ENCODE assay signal across 9 cellular contexts in the genomic region with DNA sequence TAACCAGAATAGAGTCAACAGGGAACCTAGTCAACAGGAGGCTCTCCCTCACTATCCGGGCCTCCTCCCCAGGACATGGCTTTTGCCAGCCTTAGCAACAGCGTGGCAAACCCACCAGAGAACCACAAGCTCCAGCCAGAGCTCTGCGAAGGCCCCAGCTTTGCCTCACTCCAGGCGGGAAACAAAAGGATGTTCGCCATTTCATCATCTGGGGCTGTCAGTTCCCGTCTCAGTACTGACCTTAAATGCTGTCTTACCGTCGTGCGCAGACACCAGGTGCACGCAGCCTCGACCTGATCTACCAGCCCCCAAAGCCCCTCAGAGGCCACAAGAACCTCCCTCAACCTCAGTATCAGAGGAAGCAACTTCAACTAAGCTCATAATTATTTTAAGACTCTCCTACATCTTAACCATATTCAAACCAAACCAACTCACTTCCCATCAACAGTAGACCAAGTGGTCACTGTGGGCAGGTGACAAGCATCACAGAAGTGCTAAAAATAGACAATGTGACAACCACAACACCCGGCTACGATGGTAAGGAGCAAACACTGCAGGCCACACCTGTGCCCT.
DNase-seq lines count a peak whose midpoint lies in the region; ATAC-seq and TF ChIP-seq lines count a peak whose summit lies in the region.
"Had no signal": no experiment of that assay in that cellular context is flagged by ENCODE, and none has a peak within 500 bp of the region (broad histone marks: within the 10 kb centered on the region; RNA-seq: fewer than 3 reads in every experiment).

No MANE protein-coding gene starts in this region.

- H2BK20ac ChIP-seq in H9 (ENCODE audit: low read depth, low read length, poor library complexity, severe bottlenecking) = no peak overlapping the region

- no peak overlapping the region for H2BK120ac ChIP-seq in H9 (ENCODE audit: low read depth, low read length, poor library complexity, severe bottlenecking)

- H3K4me3 Mint-ChIP-seq in H9 = no peak overlapping the region
- H3K4me3 Mint-ChIP-seq in natural killer cell = peak overlapping the region; percentile 71

- ATAC-seq in GM18867 (IDR thresholded peaks at IDR 0.05; ENCODE audit: unreplicated experiment) = peak; percentile 74
- ATAC-seq in natural killer cell = peak; percentile 23 to 69 (median 56)

- H3K36me3 Mint-ChIP-seq in H9 (ENCODE audit: insufficient read depth in 1 of 3, low read depth in 3 of 3) = peaks cover 9 to 18% (median 10%) of the 10 kb centered on the region in 3 experiments; a peak in 6 of 7 replicates
- no peaks in the 10 kb centered on the region for H3K36me3 Mint-ChIP-seq in natural killer cell

- H3K4me1 Mint-ChIP-seq in H9 = peaks cover 25 to 27% of the 10 kb centered on the region in 2 experiments
- peaks cover 74 to 84% of the 10 kb centered on the region in 2 donors for H3K4me1 Mint-ChIP-seq in natural killer cell

- no CpG with 5 or more reads among the region's 13 CpGs for WGBS in H9 (ENCODE audit: extremely low coverage, insufficient read length, low lambda C conversion rate)
- WGBS in esophagus squamous epithelium, 2 donors = 62 to 65% methylated on average over 7 to 13 of the region's 13 CpGs

- H3K14ac ChIP-seq in H9 (ENCODE audit: insufficient read depth, low read length) = no peak overlapping the region

- H3K4me1 ChIP-seq in H9 (ENCODE audit: insufficient read depth, low read length) = peaks cover 4% of the 10 kb centered on the region; the same call in 1 of the 2 replicates
- peaks cover 9 to 66% (median 14%) of the 10 kb centered on the region in 3 donors for H3K4me1 ChIP-seq in esophagus squamous epithelium

- no peak overlapping the region for H4K91ac ChIP-seq in H9 (ENCODE audit: insufficient read length, low read depth, low read length)

- H3K9ac ChIP-seq in H9 (ENCODE audit: extremely low read depth, insufficient read length, low read length) = no peak overlapping the region

- no peak overlapping the region for H3K56ac ChIP-seq in H9 (ENCODE audit: insufficient read length, low read depth, low read length)

- TF ChIP-seq POLR2A in NB4 (IDR thresholded peaks at IDR 0.05; ENCODE audit: extremely low read depth, insufficient read length) (no peak), esophagus squamous epithelium (IDR thresholded peaks at IDR 0.05) (no peak)

- H3K9me3 ChIP-seq in H9 (ENCODE audit: control insufficient read depth, low read depth, low read length) (no peaks in the 10 kb centered on the region), esophagus squamous epithelium (no peaks in the 10 kb centered on the region)
- H3K9me3 ChIP-seq: SJSA1 had no signal

- H3K79me1 ChIP-seq in H9 (ENCODE audit: insufficient read depth, low read depth, low read length, poor library complexity, severe bottlenecking) = peaks cover 7% of the 10 kb centered on the region

- H3K36me3 ChIP-seq in esophagus squamous epithelium = peaks cover 0 to under 1% (median 0%) of the 10 kb centered on the region in 3 donors
- H3K36me3 ChIP-seq: SJSA1 had no signal

- H3K4me3 ChIP-seq in NB4 (ENCODE audit: low read depth, low read length) (no peak overlapping the region), esophagus squamous epithelium (no peak overlapping the region)
- H3K4me3 ChIP-seq: SJSA1 had no signal

- no peak overlapping the region for H2BK12ac ChIP-seq in H9 (ENCODE audit: insufficient read length, low read depth, low read length)

- H3K27me3 ChIP-seq in H9 (ENCODE audit: insufficient read depth, low read length) (no peaks in the 10 kb centered on the region), esophagus squamous epithelium (no peaks in the 10 kb centered on the region)
- H3K27me3 ChIP-seq: SJSA1 had no signal

- no peak overlapping the region for H3T11ph ChIP-seq in H9 (ENCODE audit: low read length)

- no peaks in the 10 kb centered on the region for H3K23me2 ChIP-seq in H9 (ENCODE audit: insufficient read length, low read depth, low read length, poor library complexity, severe bottlenecking)

- no peak overlapping the region for H2AK5ac ChIP-seq in H9 (ENCODE audit: insufficient read length, low read length)

- H3K27ac Mint-ChIP-seq in H9 (peak overlapping the region in 2 of 3 experiments; percentile 14 to 88; a peak in 3 of 7 replicates), natural killer cell (peak overlapping the region; percentile 84 to 92)

- intact Hi-C loops in natural killer cell (cut with micrococcal nuclease) (loop anchor here (1.0 to 10.0 kb wide), 5 partner anchors 18 to 96 kb away; no protein-coding TSS in a partner anchor), esophagus squamous epithelium (cut with DNase I) (no loop called here)

- no peak for TF ChIP-seq CTCF in H9 (conservative IDR thresholded peaks at IDR 0.05)
- TF ChIP-seq CTCF in NB4 (IDR thresholded peaks at IDR 0.05; ENCODE audit: low read depth, low read length) = no peak
- TF ChIP-seq CTCF in natural killer cell (IDR thresholded peaks at IDR 0.05) = no peak
- no peak for TF ChIP-seq CTCF in esophagus squamous epithelium (IDR thresholded peaks at IDR 0.05)

- H3K27ac ChIP-seq in H9 (ENCODE audit: insufficient read length, low read depth, low read length) (no peak overlapping the region), esophagus squamous epithelium (peak overlapping the region in 2 of 4 donors; percentile 13 to 50)
- H3K27ac ChIP-seq: SJSA1 had no signal

- H2BK15ac ChIP-seq in H9 (ENCODE audit: low read depth, low read length) = no peak overlapping the region

- no peak overlapping the region for H3K23ac ChIP-seq in H9 (ENCODE audit: insufficient read length, low read depth, low read length)

- H4K20me1 ChIP-seq in H9 (ENCODE audit: control insufficient read depth, insufficient read depth, insufficient read length) = no peaks in the 10 kb centered on the region

- H3K9me3 Mint-ChIP-seq in H9 = peaks cover 0 to 11% of the 10 kb centered on the region in 2 experiments; a peak in 4 of 5 replicates
- H3K9me3 Mint-ChIP-seq in natural killer cell = no peaks in the 10 kb centered on the region

- H2AFZ ChIP-seq in H9 (ENCODE audit: low read length) = no peak overlapping the region

- H3K4me2 ChIP-seq in H9 (ENCODE audit: insufficient read depth, insufficient read length, low read length) = no peak overlapping the region

- H3K79me2 ChIP-seq in H9 (ENCODE audit: insufficient read depth, low read length) = peaks cover 4% of the 10 kb centered on the region; the same call in 1 of the 2 replicates

- no peaks in the 10 kb centered on the region for H3K27me3 Mint-ChIP-seq in H9 (ENCODE audit: low read depth)
- H3K27me3 Mint-ChIP-seq in natural killer cell (ENCODE audit: low read depth in 2 of 2) = no peaks in the 10 kb centered on the region

- no peak overlapping the region for H4K5ac ChIP-seq in H9 (ENCODE audit: insufficient read length, low read depth, low read length)

- H3K18ac ChIP-seq in H9 (ENCODE audit: insufficient read length, low read depth, low read length) = no peak overlapping the region

- DNase-seq in H9 (no peak), NB4 (ENCODE audit: low read depth) (peak; percentile 53), natural killer cell (no peak), kidney tubule cell (ENCODE audit: low spot score) (no peak), dedifferentiated amniotic fluid mesenchymal stem cell (ENCODE audit: extremely low spot score) (no peak), esophagus squamous epithelium (lab: John Stamatoyannopoulos, UW) (no peak), NCI-H187 treated with DMSO at 0.1 percent for 48 hours (lab: John Stamatoyannopoulos, UW) (no peak)

- H2BK5ac ChIP-seq in H9 (ENCODE audit: insufficient read length, low read length) = no peak overlapping the region

- no peak overlapping the region for H3K4ac ChIP-seq in H9 (ENCODE audit: low read depth, low read length)

- no peak overlapping the region for H4K8ac ChIP-seq in H9 (replicated peaks; ENCODE audit: insufficient read length, low read depth, low read length)
